In genomic region chr9:113492343-113493079, GRCh38 we compare ENCODE assay signal across 10 cellular contexts. TPM values are rescaled to one million over a fixed set of nuclear protein-coding genes. Genes with fewer than 3 reads are reported as not detected.
DNase-seq lines count a peak whose midpoint lies in the region; ATAC-seq and TF ChIP-seq lines count a peak whose summit lies in the region.
"Had no signal": no experiment of that assay in that cellular context is flagged by ENCODE, and none has a peak within 500 bp of the region (broad histone marks: within the 10 kb centered on the region; RNA-seq: fewer than 3 reads in every experiment).

No MANE protein-coding gene starts in this region.

- peak; percentile 79 for ATAC-seq in omental fat pad (ENCODE audit: low FRiP score)
- no peak for ATAC-seq in GM18868 (IDR thresholded peaks at IDR 0.05; ENCODE audit: unreplicated experiment)

- no peak overlapping the region for H3K4me3 ChIP-seq in foreskin fibroblast (ENCODE audit: low read depth in 1 of 2, low read length in 2 of 2)

- no peak for TF ChIP-seq CTCF in RWPE1 (conservative IDR thresholded peaks at IDR 0.05; ENCODE audit: low read depth)
- no peak for TF ChIP-seq CTCF in foreskin fibroblast (IDR thresholded peaks at IDR 0.05; ENCODE audit: low read depth, low read length)
- no peak for TF ChIP-seq CTCF in omental fat pad (IDR thresholded peaks at IDR 0.05)

- peak; percentile 2 for DNase-seq in DMS114 treated with DMSO at 0.1 percent for 48 hours (lab: John Stamatoyannopoulos, UW; ENCODE audit: unreplicated experiment)
- peak; percentile 43 for DNase-seq in RWPE1 (ENCODE audit: low spot score)
- peak; percentile 10 to 25 for DNase-seq in foreskin fibroblast
- no peak for DNase-seq in omental fat pad (ENCODE audit: low spot score)
- DNase-seq in epidermal melanocyte (ENCODE audit: insufficient read length, low spot score) = no peak
- DNase-seq in GOT3 (lab: John Stamatoyannopoulos, UW) = no peak
- no peak for DNase-seq in stimulated activated CD4-positive, alpha-beta T cell treated with anti-CD3 and anti-CD28 coated beads, Interleukin-4, amount 100 ng/mL, for 4 hours
- DNase-seq: effector CD4-positive, alpha-beta T cell; NCI-H774 had no signal

- H3K27ac ChIP-seq in RWPE1 = no peak overlapping the region

- POLR2A ChIA-PET in RWPE1 (lab: Yijun Ruan, JAX; ENCODE audit: low non-redundant PET) = interaction anchor here (0.8 kb wide), 1 partner anchor 11 kb away, joined by 3 read pairs; no protein-coding TSS in a partner anchor

- CTCF ChIA-PET in RWPE1 (lab: Yijun Ruan, JAX) = interaction anchor here (0.7 to 0.9 kb wide), 2 partner anchors 165 to 737 kb away, joined by 3 read pairs; no protein-coding TSS in a partner anchor

RNA-seq across cellular contexts. Expression of gene RGS3, which starts 29.0 kb away (rescaled TPM):
- total RNA-seq in omental fat pad = 100 to 1,000 TPM in 2 of 4 donors, 10 to 100 TPM in 2; 76.0 to 169 (median 105) TPM

Comparison
In these comparisons a context has a peak if more than half of its experiments do, and no peak if none do; other contexts are left out.
1. DNase-seq: peak in DMS114 treated with DMSO at 0.1 percent for 48 hours (single experiment), RWPE1 (single experiment) and foreskin fibroblast (2 of 2); none in omental fat pad (single experiment), epidermal melanocyte (single experiment), GOT3 (single experiment) and stimulated activated CD4-positive, alpha-beta T cell treated with anti-CD3 and anti-CD28 coated beads, Interleukin-4, amount 100 ng/mL, for 4 hours (0 of 2).